15 cellular contexts compared by ENCODE assay signal in genomic region chr4:52914051-52914605, GRCh38. TPM values are rescaled to one million over a fixed set of nuclear protein-coding genes. Genes with fewer than 3 reads are reported as not detected.
DNase-seq lines count a peak whose midpoint lies in the region; ATAC-seq, FAIRE-seq and TF ChIP-seq lines count a peak whose summit lies in the region.
"Had no signal": no experiment of that assay in that cellular context is flagged by ENCODE, and none has a peak within 500 bp of the region (broad histone marks: within the 10 kb centered on the region; RNA-seq: fewer than 3 reads in every experiment).

No MANE protein-coding gene starts in this region.

- H2BK15ac ChIP-seq in neuronal stem cell (ENCODE audit: low read length), result no peak overlapping the region

- no peak overlapping the region for H2AK5ac ChIP-seq in neuronal stem cell (ENCODE audit: low read depth, low read length)

- ATAC-seq in GM18520 (IDR thresholded peaks at IDR 0.05; ENCODE audit: unreplicated experiment), result no peak

- TF ChIP-seq POLR2A in GM12892 (IDR thresholded peaks at IDR 0.05; ENCODE audit: low read depth, low read length), result no peak

- H3K14ac ChIP-seq in neuronal stem cell (ENCODE audit: low read length), result no peak overlapping the region

- H3K9me3 ChIP-seq in Caco-2, result no peaks in the 10 kb centered on the region
- no peaks in the 10 kb centered on the region for H3K9me3 ChIP-seq in neuronal stem cell (replicated peaks in 1 of 2; ENCODE audit: control insufficient read depth in 2 of 2, insufficient read depth in 1 of 2, low read depth in 1 of 2, low read length in 2 of 2)
- H3K9me3 ChIP-seq: BE2C, upper lobe of left lung had no signal

- H2BK5ac ChIP-seq in neuronal stem cell (ENCODE audit: low read length), result no peak overlapping the region

- H3K4me3 ChIP-seq in Caco-2 (ENCODE audit: low read depth, low read length) (no peak overlapping the region), fibroblast of villous mesenchyme (ENCODE audit: low read depth, low read length) (no peak overlapping the region), neuronal stem cell (ENCODE audit: low read length in 2 of 2) (no peak overlapping the region)
- H3K4me3 ChIP-seq: skin epidermis, upper lobe of left lung had no signal

- H3K36me3 Mint-ChIP-seq in Caco-2 (ENCODE audit: insufficient read depth, unreplicated experiment), result no peaks in the 10 kb centered on the region

- no peak for FAIRE-seq in GM12892 (lab: Jason Lieb, UNC)

- CTCF ChIA-PET in Caco-2 (lab: Charles Lee), result interaction anchor here (0.9 kb wide), 1 partner anchor 326 kb away, joined by 4 read pairs; no protein-coding TSS in a partner anchor

- no peaks in the 10 kb centered on the region for H3K27me3 ChIP-seq in Caco-2 (replicated peaks; ENCODE audit: control insufficient read depth, insufficient read depth, low read length)
- H3K27me3 ChIP-seq in neuronal stem cell (ENCODE audit: control insufficient read depth in 3 of 3, insufficient read depth in 3 of 3, low read depth in 1 of 3, low read length in 3 of 3), result no peaks in the 10 kb centered on the region
- H3K27me3 ChIP-seq: BE2C, upper lobe of left lung had no signal

- H3K4me1 ChIP-seq in Caco-2, result peaks cover 42% of the 10 kb centered on the region
- H3K4me1 ChIP-seq in neuronal stem cell (ENCODE audit: control insufficient read depth in 2 of 2, insufficient read depth in 1 of 2, low read depth in 1 of 2, low read length in 2 of 2), result peaks cover 3 to 5% of the 10 kb centered on the region in 2 donors
- H3K4me1 ChIP-seq: BE2C had no signal

- no peak overlapping the region for H2BK12ac ChIP-seq in neuronal stem cell (ENCODE audit: low read length)

- H3K36me3 ChIP-seq in Caco-2 (ENCODE audit: control insufficient read depth, insufficient read depth, low read length) (no peaks in the 10 kb centered on the region), neuronal stem cell (replicated peaks in 1 of 2; ENCODE audit: control insufficient read depth in 2 of 2, insufficient read depth in 2 of 2, low read length in 2 of 2) (no peaks in the 10 kb centered on the region)
- H3K36me3 ChIP-seq: BE2C, upper lobe of left lung had no signal

- intact Hi-C loops in Caco-2 (cut with micrococcal nuclease; ENCODE audit: unreplicated experiment), result loop anchor here (2.0 to 5.0 kb wide), 5 partner anchors 41 to 327 kb away; partner anchors contain the start of gene RASL11B

- TF ChIP-seq CTCF in Caco-2 (IDR thresholded peaks at IDR 0.05; ENCODE audit: insufficient read depth in 1 of 2, low read depth in 1 of 2, low read length in 1 of 2, severe bottlenecking in 1 of 2, unreplicated experiment in 1 of 2) (no peak), fibroblast of villous mesenchyme (IDR thresholded peaks at IDR 0.05; ENCODE audit: insufficient read depth, low read depth, low read length) (no peak)

- H3K18ac ChIP-seq in neuronal stem cell (ENCODE audit: low read length), result no peak overlapping the region

- no peaks in the 10 kb centered on the region for H3K27me3 Mint-ChIP-seq in Caco-2 (ENCODE audit: insufficient read depth, unreplicated experiment)

- POLR2A ChIA-PET in Caco-2 (lab: Charles Lee), result interaction anchor here (0.5 to 1.7 kb wide), 4 partner anchors 50 to 202 kb away, joined by 3 to 7 read pairs (median 4); no protein-coding TSS in a partner anchor

- peak overlapping the region; percentile 42 for H2AFZ ChIP-seq in neuronal stem cell (ENCODE audit: low read length)

- DNase-seq in Caco-2, result peak; percentile 50 to 61
- peak; percentile 32 for DNase-seq in RKO (ENCODE audit: low spot score)
- DNase-seq in fibroblast of villous mesenchyme (ENCODE audit: low read depth), result peak; percentile 66
- DNase-seq in neuronal stem cell (ENCODE audit: low spot score), result no peak
- no peak for DNase-seq in GM12892 (ENCODE audit: insufficient read length)
- DNase-seq in activated T-cell treated with anti-CD3 and anti-CD28 coated beads, Interleukin-2, amount 50 U/mL, for 48 hours, result no peak
- no peak for DNase-seq in NCI-H446 (lab: John Stamatoyannopoulos, UW)
- DNase-seq: activated naive CD4-positive, alpha-beta T cell treated with Interleukin-2 at 50 U/mL for 16 hours; BE2C; GF-D8; GOT3; NCI-H187 treated with DMSO at 0.1 percent for 48 hours; upper lobe of left lung had no signal

- H4K8ac ChIP-seq in neuronal stem cell (ENCODE audit: low read depth, low read length), result no peak overlapping the region

- H3K9me3 Mint-ChIP-seq in Caco-2 (ENCODE audit: unreplicated experiment), result no peaks in the 10 kb centered on the region

- H4K91ac ChIP-seq in neuronal stem cell (ENCODE audit: low read depth, low read length, poor library complexity), result no peak overlapping the region

- no peak overlapping the region for H3K4ac ChIP-seq in neuronal stem cell (ENCODE audit: low read length)

- H3K79me1 ChIP-seq in neuronal stem cell (ENCODE audit: low read depth, low read length), result no peaks in the 10 kb centered on the region

- H3K4me2 ChIP-seq in neuronal stem cell (ENCODE audit: insufficient read depth, low read length, poor library complexity, severe bottlenecking), result no peak overlapping the region

- no peak overlapping the region for H3K23ac ChIP-seq in neuronal stem cell (ENCODE audit: low read depth, low read length, poor library complexity)

- H3K4me1 Mint-ChIP-seq in Caco-2 (ENCODE audit: low read depth, unreplicated experiment), result peaks cover 25% of the 10 kb centered on the region

- TSS peak; percentile 96 for BruUV-seq in Caco-2 (replicated peaks; lab: Mats Ljungman, UMichigan)

- peak overlapping the region; percentile 30 for H3K4me3 Mint-ChIP-seq in Caco-2 (ENCODE audit: unreplicated experiment)

- no peak overlapping the region for H3K27ac ChIP-seq in neuronal stem cell (replicated peaks; ENCODE audit: low read length)
- H3K27ac ChIP-seq: upper lobe of left lung had no signal

- H2BK120ac ChIP-seq in neuronal stem cell (ENCODE audit: low read depth, low read length), result no peak overlapping the region

- peak overlapping the region; percentile 96 for H3K27ac Mint-ChIP-seq in Caco-2 (ENCODE audit: unreplicated experiment)

- no peak overlapping the region for H3K9ac ChIP-seq in neuronal stem cell (ENCODE audit: low read depth, low read length, poor library complexity)

- no CpG with 5 or more reads among the region's 3 CpGs for WGBS in neuronal stem cell (ENCODE audit: extremely low coverage in 2 of 2, insufficient read length in 2 of 2, insufficient replicate concordance in 1 of 2), 2 donors

RNA-seq across cellular contexts. Expression of gene RASL11B, which starts 52.0 kb away (rescaled TPM):
- 19.6 and 23.3 TPM in 2 replicates for total RNA-seq in Caco-2 (2022)
- total RNA-seq in fibroblast of villous mesenchyme, result 0.43 and 1.3 TPM in 2 replicates
- 5.3 TPM for polyA plus RNA-seq in neuronal stem cell (2013, experiment 1 of 2)
- 5.3 TPM for polyA plus RNA-seq in neuronal stem cell (2013, experiment 2 of 2)
- not detected for polyA plus RNA-seq in GM12892 (2012; ENCODE audit: missing spikeins)

Comparison
In these comparisons a context has a peak if more than half of its experiments do, and no peak if none do; other contexts are left out.
1. DNase-seq: peak in Caco-2 (2 of 2), RKO (single experiment) and fibroblast of villous mesenchyme (single experiment); none in neuronal stem cell (single experiment), GM12892 (single experiment), activated T-cell treated with anti-CD3 and anti-CD28 coated beads, Interleukin-2, amount 50 U/mL, for 48 hours (0 of 2) and NCI-H446 (0 of 2).